ENCODE assay signal across 8 cellular contexts in the genomic region with DNA sequence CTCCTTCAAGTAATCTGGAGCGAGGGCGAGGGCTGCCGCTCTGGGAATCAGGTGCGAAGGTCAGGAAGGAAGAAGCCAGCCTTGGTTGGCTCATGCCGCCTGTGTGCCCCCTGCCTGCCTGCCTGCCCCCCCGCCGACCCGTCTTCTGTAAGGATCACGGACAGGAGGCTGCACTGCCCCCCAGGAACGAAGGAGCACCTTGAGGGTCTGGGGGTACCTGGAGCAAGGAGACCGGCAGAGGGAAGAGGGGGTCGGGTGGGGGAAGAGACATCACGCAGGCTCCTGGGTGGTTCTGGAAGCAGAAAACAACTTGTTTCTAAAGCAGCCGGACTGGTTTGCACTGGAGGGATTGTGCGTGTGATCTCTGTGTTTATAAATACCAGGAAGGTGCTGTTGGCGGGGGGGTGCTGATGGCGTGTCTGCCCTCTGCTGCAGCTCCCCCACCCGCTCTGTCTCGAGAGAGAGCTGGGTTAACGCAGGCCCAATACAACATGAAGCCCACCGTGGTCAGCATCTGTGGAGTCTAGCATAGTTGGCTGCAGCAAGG. TPM values are rescaled to one million over a fixed set of nuclear protein-coding genes. Genes with fewer than 3 reads are reported as not detected.
DNase-seq lines count a peak whose midpoint lies in the region; ATAC-seq and TF ChIP-seq lines count a peak whose summit lies in the region.

No MANE protein-coding gene starts in this region.

- peak overlapping the region; percentile 92 for H3K4me2 ChIP-seq in MM.1S (ENCODE audit: low read depth, low read length)

- H3K4me1 ChIP-seq in CD4-positive, alpha-beta memory T cell (ENCODE audit: insufficient read depth, low read length), result peaks cover 43% of the 10 kb centered on the region
- peaks cover 3% of the 10 kb centered on the region; the same call in 1 of the 2 replicates for H3K4me1 ChIP-seq in MM.1S (ENCODE audit: low read length)
- peaks cover 31% of the 10 kb centered on the region for H3K4me1 ChIP-seq in mucosa of descending colon (ENCODE audit: low read depth)

- CTCF ChIA-PET in CD4-positive, alpha-beta memory T cell (lab: Charles Lee; ENCODE audit: partially characterized antibody), result interaction anchor here (3.3 kb wide), 1 partner anchor 15 kb away, joined by 16 read pairs; no protein-coding TSS in a partner anchor

- peak overlapping the region; percentile 97; the same call in 1 of the 2 replicates for H3K9ac ChIP-seq in MM.1S (ENCODE audit: low read length)

- peaks cover 30% of the 10 kb centered on the region for H3F3A ChIP-seq in MM.1S (ENCODE audit: insufficient read depth, low read length)

- H3K36me3 ChIP-seq in CD4-positive, alpha-beta memory T cell (ENCODE audit: insufficient read depth, low read length), result no peaks in the 10 kb centered on the region
- H3K36me3 ChIP-seq in MM.1S (replicated peaks; ENCODE audit: insufficient read depth, low read length) (no peaks in the 10 kb centered on the region), mucosa of descending colon (ENCODE audit: low read depth) (no peaks in the 10 kb centered on the region)

- H3K27me3 ChIP-seq in CD4-positive, alpha-beta memory T cell (ENCODE audit: insufficient read depth, low read length), result no peaks in the 10 kb centered on the region
- no peaks in the 10 kb centered on the region for H3K27me3 ChIP-seq in MM.1S (replicated peaks; ENCODE audit: insufficient read depth, low read length)

- H3K9me3 ChIP-seq in CD4-positive, alpha-beta memory T cell (ENCODE audit: control insufficient read depth in 1 of 2, low read length in 2 of 2), result no peaks in the 10 kb centered on the region
- H3K9me3 ChIP-seq in MM.1S (replicated peaks; ENCODE audit: insufficient read depth, low read length) (no peaks in the 10 kb centered on the region), mucosa of descending colon (no peaks in the 10 kb centered on the region)

- no peaks in the 10 kb centered on the region for H4K20me1 ChIP-seq in MM.1S (ENCODE audit: insufficient read depth, low read length)

- peaks cover 0 to 9% of the 10 kb centered on the region in 2 donors for H3K36me3 Mint-ChIP-seq in CD4-positive, alpha-beta memory T cell
- H3K36me3 Mint-ChIP-seq in osteocyte (ENCODE audit: unreplicated experiment), result peaks cover 4% of the 10 kb centered on the region

- intact Hi-C loops in CD4-positive, alpha-beta memory T cell (cut with micrococcal nuclease), result no loop called here
- intact Hi-C loops in mucosa of descending colon (cut with DNase I, micrococcal nuclease), result no loop called here

- no peak overlapping the region for H3K4me3 Mint-ChIP-seq in CD4-positive, alpha-beta memory T cell
- no peak overlapping the region for H3K4me3 Mint-ChIP-seq in osteocyte (ENCODE audit: unreplicated experiment)

- TF ChIP-seq CTCF in MM.1S (IDR thresholded peaks at IDR 0.05; ENCODE audit: low read length), result no peak
- no peak for TF ChIP-seq CTCF in mucosa of descending colon (IDR thresholded peaks at IDR 0.05)
- TF ChIP-seq CTCF in osteocyte (IDR thresholded peaks at IDR 0.05), result no peak

- POLR2A ChIA-PET in CD4-positive, alpha-beta memory T cell (lab: Charles Lee; ENCODE audit: partially characterized antibody), result interaction anchor here (1.0 to 1.2 kb wide), 3 partner anchors 11 to 16 kb away, joined by 3 read pairs; no protein-coding TSS in a partner anchor

- H2AFZ ChIP-seq in MM.1S (ENCODE audit: low read length), result no peak overlapping the region

- H3K79me2 ChIP-seq in MM.1S (ENCODE audit: low read length), result peaks cover 56% of the 10 kb centered on the region

- no peaks in the 10 kb centered on the region for H3K9me2 ChIP-seq in MM.1S (replicated peaks; ENCODE audit: insufficient read depth, low read length)

- H3K4me1 Mint-ChIP-seq in CD4-positive, alpha-beta memory T cell, result peaks cover 5 to 48% (median 15%) of the 10 kb centered on the region in 4 donors
- peaks cover 40% of the 10 kb centered on the region for H3K4me1 Mint-ChIP-seq in osteocyte (ENCODE audit: unreplicated experiment)

- peak overlapping the region; percentile 89 for H3K27ac ChIP-seq in CD4-positive, alpha-beta memory T cell (ENCODE audit: low read depth, low read length)
- H3K27ac ChIP-seq in MM.1S (ENCODE audit: low read length), result no peak overlapping the region

- H3K4me3 ChIP-seq in CD4-positive, alpha-beta memory T cell (ENCODE audit: low read length in 2 of 2), result peak overlapping the region; percentile 47 to 79
- H3K4me3 ChIP-seq in MM.1S (ENCODE audit: low read length), result peak overlapping the region; percentile 89
- peak overlapping the region; percentile 96 for H3K4me3 ChIP-seq in mucosa of descending colon

- H3K27me3 Mint-ChIP-seq in CD4-positive, alpha-beta memory T cell, result peaks cover 0 to 3% of the 10 kb centered on the region in 2 donors
- no peaks in the 10 kb centered on the region for H3K27me3 Mint-ChIP-seq in osteocyte (ENCODE audit: unreplicated experiment)

- ATAC-seq in mucosa of descending colon (no peak), GM19452 (IDR thresholded peaks at IDR 0.05; ENCODE audit: unreplicated experiment) (no peak)

- DNase-seq in CD4-positive, alpha-beta memory T cell, result peak in 3 of 5 donors; percentile 26 to 60 (median 29)
- DNase-seq in MM.1S (no peak), ecto neural progenitor cell (ENCODE audit: low spot score) (peak; percentile 55), mucosa of descending colon (peak; percentile 69 to 79 (median 73)), osteocyte (ENCODE audit: extremely low spot score, unreplicated experiment) (no peak), NCI-H1930 (lab: John Stamatoyannopoulos, UW) (no peak), occipital lobe (lab: John Stamatoyannopoulos, UW) (no peak)

- peaks cover 0 to 5% (median under 1%) of the 10 kb centered on the region in 8 donors for H3K9me3 Mint-ChIP-seq in CD4-positive, alpha-beta memory T cell
- no peaks in the 10 kb centered on the region for H3K9me3 Mint-ChIP-seq in osteocyte (ENCODE audit: unreplicated experiment)

- H3K27ac Mint-ChIP-seq in CD4-positive, alpha-beta memory T cell, result peak overlapping the region in 2 of 7 donors; percentile 86 to 91
- no peak overlapping the region for H3K27ac Mint-ChIP-seq in osteocyte (ENCODE audit: unreplicated experiment)

RNA-seq across cellular contexts. Expression of a gene that starts 1.7 kb away (rescaled TPM):
- total RNA-seq in CD4-positive, alpha-beta memory T cell, result 1 to 10 TPM; 6.6 to 6.7 TPM
- 1 to 10 TPM; 4.7 to 5.0 TPM for polyA plus RNA-seq in CD4-positive, alpha-beta memory T cell
- total RNA-seq in mucosa of descending colon, result 100 to 1,000 TPM; 160 to 166 (median 162) TPM
- total RNA-seq in osteocyte, result 82.6 and 83.2 TPM in 2 replicates
- 6.2 TPM for total RNA-seq in occipital lobe

Comparison
In these comparisons a context has a peak if more than half of its experiments do, and no peak if none do; other contexts are left out.
1. DNase-seq: peak in CD4-positive, alpha-beta memory T cell (3 of 5), ecto neural progenitor cell (single experiment) and mucosa of descending colon (3 of 3); none in MM.1S (single experiment), osteocyte (single experiment), NCI-H1930 (0 of 2) and occipital lobe (single experiment).
2. RNA of a gene that starts 1.7 kb away (total RNA-seq): 160 to 166 TPM in mucosa of descending colon and 82.6 to 83.2 TPM in osteocyte; 6.6 to 6.7 TPM in CD4-positive, alpha-beta memory T cell and 6.2 TPM in occipital lobe (single experiment); every median in the first group is over 10 times any median in the second.
3. Peak in every context shown above with its lines, with median percentiles within 50 percentile points of each other: H3K4me3 ChIP-seq.